In genomic region chr9:132763574-132763973, GRCh38 we compare ENCODE assay signal across 9 cellular contexts.
"Had no signal": no experiment of that assay in that cellular context is flagged by ENCODE, and none has a peak within 500 bp of the region (broad histone marks: within the 10 kb centered on the region; RNA-seq: fewer than 3 reads in every experiment).

No MANE protein-coding gene starts in this region.

- H3K4me3 ChIP-seq: GM23338, K562 had no signal

- FAIRE-seq: H1, HTR-8/SVneo had no signal

- DNase-seq: H9, HCEC 1CT, HFFc6, IMR-90, KG1 had no signal
